ENCODE assay signal across 1 cellular context in the genomic region with DNA sequence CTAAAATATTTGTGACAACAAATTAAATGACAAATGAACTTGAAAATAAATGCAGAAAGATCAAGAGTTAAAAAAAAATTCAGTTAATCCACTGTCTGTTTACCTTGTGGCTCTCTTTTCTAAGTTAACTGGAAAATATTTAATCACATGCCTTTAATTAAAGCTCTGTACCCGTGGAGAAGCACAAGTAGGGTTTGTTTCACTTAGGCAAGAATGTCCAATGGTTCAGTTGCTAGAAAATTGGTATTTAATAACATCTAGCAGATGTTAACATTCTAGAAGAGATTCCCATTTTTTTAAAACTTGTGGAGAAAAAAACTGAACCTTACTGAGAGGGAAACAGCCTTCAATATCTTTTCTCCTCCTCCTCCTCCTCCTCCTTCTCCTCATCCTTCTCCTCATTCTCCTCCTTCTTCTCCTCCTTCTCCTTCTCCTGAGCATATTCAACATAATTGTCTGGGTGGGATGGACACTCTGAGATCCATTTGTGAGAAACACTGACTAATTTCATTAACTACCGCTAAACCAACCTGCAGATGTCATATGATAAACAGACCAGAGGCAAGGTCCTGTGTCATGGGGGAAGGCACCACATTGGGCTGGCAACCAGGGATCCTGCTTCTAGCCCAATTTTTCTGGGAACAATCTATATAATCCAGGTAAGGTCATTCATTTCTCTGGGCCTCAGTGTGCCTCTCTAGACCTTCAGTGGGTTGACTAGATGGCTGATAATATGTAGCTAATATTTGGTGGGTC.
TF ChIP-seq lines count a peak whose summit lies in the region.

No MANE protein-coding gene starts in this region.

TF ChIP-seq in HepG2, 621 proteins besides CTCF, POLR2A, EP300 and RAD21:
- TF ChIP-seq AGO1 (IDR thresholded peaks at IDR 0.05; ENCODE audit: low read depth, low read length, poor library complexity, severe bottlenecking) (no peak), ATF7-NPFF (CRISPR knock-in tag; IDR thresholded peaks at IDR 0.05; ENCODE audit: low read depth) (no peak), ISX (CRISPR knock-in tag; conservative IDR thresholded peaks at IDR 0.05) (no peak), GTF2F1 (IDR thresholded peaks at IDR 0.05; ENCODE audit: low read length) (no peak), NFKB2 (CRISPR knock-in tag; IDR thresholded peaks at IDR 0.05; ENCODE audit: borderline replicate concordance) (no peak), FOXP1 (IDR thresholded peaks at IDR 0.05) (no peak), FOXP1 (CRISPR knock-in tag; IDR thresholded peaks at IDR 0.05) (no peak), ZNF660 (CRISPR knock-in tag; IDR thresholded peaks at IDR 0.05; ENCODE audit: borderline replicate concordance, low read depth) (no peak), SIX1 (CRISPR knock-in tag; IDR thresholded peaks at IDR 0.05; ENCODE audit: borderline replicate concordance) (no peak), RCOR2 (CRISPR knock-in tag; IDR thresholded peaks at IDR 0.05) (no peak), RAD51 (IDR thresholded peaks at IDR 0.05; ENCODE audit: borderline replicate concordance) (no peak)
- TF ChIP-seq, protein P1, sequence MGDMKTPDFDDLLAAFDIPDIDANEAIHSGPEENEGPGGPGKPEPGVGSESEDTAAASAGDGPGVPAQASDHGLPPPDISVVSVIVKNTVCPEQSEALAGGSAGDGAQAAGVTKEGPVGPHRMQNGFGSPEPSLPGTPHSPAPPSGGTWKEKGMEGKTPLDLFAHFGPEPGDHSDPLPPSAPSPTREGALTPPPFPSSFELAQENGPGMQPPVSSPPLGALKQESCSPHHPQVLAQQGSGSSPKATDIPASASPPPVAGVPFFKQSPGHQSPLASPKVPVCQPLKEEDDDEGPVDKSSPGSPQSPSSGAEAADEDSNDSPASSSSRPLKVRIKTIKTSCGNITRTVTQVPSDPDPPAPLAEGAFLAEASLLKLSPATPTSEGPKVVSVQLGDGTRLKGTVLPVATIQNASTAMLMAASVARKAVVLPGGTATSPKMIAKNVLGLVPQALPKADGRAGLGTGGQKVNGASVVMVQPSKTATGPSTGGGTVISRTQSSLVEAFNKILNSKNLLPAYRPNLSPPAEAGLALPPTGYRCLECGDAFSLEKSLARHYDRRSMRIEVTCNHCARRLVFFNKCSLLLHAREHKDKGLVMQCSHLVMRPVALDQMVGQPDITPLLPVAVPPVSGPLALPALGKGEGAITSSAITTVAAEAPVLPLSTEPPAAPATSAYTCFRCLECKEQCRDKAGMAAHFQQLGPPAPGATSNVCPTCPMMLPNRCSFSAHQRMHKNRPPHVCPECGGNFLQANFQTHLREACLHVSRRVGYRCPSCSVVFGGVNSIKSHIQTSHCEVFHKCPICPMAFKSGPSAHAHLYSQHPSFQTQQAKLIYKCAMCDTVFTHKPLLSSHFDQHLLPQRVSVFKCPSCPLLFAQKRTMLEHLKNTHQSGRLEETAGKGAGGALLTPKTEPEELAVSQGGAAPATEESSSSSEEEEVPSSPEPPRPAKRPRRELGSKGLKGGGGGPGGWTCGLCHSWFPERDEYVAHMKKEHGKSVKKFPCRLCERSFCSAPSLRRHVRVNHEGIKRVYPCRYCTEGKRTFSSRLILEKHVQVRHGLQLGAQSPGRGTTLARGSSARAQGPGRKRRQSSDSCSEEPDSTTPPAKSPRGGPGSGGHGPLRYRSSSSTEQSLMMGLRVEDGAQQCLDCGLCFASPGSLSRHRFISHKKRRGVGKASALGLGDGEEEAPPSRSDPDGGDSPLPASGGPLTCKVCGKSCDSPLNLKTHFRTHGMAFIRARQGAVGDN (CRISPR knock-in tag; IDR thresholded peaks at IDR 0.05), result no peak
- TF ChIP-seq, protein P2, sequence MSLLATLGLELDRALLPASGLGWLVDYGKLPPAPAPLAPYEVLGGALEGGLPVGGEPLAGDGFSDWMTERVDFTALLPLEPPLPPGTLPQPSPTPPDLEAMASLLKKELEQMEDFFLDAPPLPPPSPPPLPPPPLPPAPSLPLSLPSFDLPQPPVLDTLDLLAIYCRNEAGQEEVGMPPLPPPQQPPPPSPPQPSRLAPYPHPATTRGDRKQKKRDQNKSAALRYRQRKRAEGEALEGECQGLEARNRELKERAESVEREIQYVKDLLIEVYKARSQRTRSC (CRISPR knock-in tag; IDR thresholded peaks at IDR 0.05; ENCODE audit: low read depth), result no peak
